24 cellular contexts compared by ENCODE assay signal in the genomic region with DNA sequence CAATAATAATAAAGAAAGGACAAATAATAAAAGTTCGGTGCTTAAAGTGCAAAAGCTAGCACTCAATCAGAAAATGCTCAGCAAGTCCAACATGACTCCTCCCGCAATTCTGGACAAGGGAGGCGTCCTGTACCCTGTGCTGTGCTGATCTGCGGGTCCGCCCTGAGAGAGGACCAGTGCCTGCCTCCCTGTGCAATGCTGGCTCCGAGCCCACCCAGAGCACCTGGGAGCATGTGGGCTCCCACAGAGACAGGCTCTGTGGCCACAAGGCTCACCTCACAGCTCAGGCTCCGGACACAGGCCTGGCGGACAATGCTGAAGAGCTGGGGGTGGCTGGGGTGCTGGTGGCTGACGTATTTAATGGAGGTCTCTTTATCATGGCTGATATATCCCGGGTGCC.
"Had no signal": no experiment of that assay in that cellular context is flagged by ENCODE, and none has a peak within 500 bp of the region (broad histone marks: within the 10 kb centered on the region; RNA-seq: fewer than 3 reads in every experiment).

No MANE protein-coding gene starts in this region.

- H3K4me3 ChIP-seq: dorsolateral prefrontal cortex, gastrocnemius medialis, lung, prostate gland, right atrium auricular region, testis, tibial artery had no signal

- H3K9me3 Mint-ChIP-seq: memory B cell; natural killer cell; neural crest cell; stimulated activated memory B cell treated with anti-CD40 and anti-IgM and Interleukin-4, amounts not matched to agents 10 μg/mL and 1 μg/mL and 100 μg/mL, for 72 hours; type B pancreatic cell had no signal

- H3K27me3 Mint-ChIP-seq: memory B cell; stimulated activated memory B cell treated with anti-CD40 and anti-IgM and Interleukin-4, amounts not matched to agents 10 μg/mL and 1 μg/mL and 100 μg/mL, for 72 hours; type B pancreatic cell had no signal

- H3K27ac Mint-ChIP-seq: memory B cell, natural killer cell, type B pancreatic cell had no signal

- H3K4me1 Mint-ChIP-seq: memory B cell; neural crest cell; stimulated activated memory B cell treated with anti-CD40 and anti-IgM and Interleukin-4, amounts not matched to agents 10 μg/mL and 1 μg/mL and 100 μg/mL, for 72 hours had no signal

- H3K9me3 ChIP-seq: gastrocnemius medialis, neutrophil, prostate gland, right atrium auricular region, testis, tibial artery had no signal

- H2AFZ ChIP-seq: parathyroid adenoma had no signal

- FAIRE-seq: colon, keratinocyte had no signal

- H3K4me3 Mint-ChIP-seq: memory B cell; natural killer cell; neural crest cell; stimulated activated memory B cell treated with anti-CD40 and anti-IgM and Interleukin-4, amounts not matched to agents 10 μg/mL and 1 μg/mL and 100 μg/mL, for 72 hours; type B pancreatic cell had no signal

- ATAC-seq: esophagus mucosa; gastrocnemius medialis; left lobe of liver; natural killer cell; sciatic nerve; stimulated activated memory B cell treated with anti-CD40 and anti-IgM and Interleukin-4, amounts not matched to agents 10 μg/mL and 1 μg/mL and 100 μg/mL, for 72 hours; stimulated activated naive CD8-positive, alpha-beta T cell treated with anti-CD3 and anti-CD28 coated beads, Interleukin-15, Interleukin-2, amounts not matched to agents 100 U/mL and 50 U/mL, for 24 hours had no signal

- H3K9ac ChIP-seq: parathyroid adenoma had no signal

- H3K27ac ChIP-seq: gastrocnemius medialis, neutrophil, parathyroid adenoma, prostate gland, right atrium auricular region, testis, tibial artery had no signal

- DNase-seq: dorsolateral prefrontal cortex; effector CD4-positive, alpha-beta T cell; foreskin fibroblast; gastrocnemius medialis; head of caudate nucleus; natural killer cell; stimulated activated CD4-positive, alpha-beta T cell treated with anti-CD3 and anti-CD28 coated beads, Interleukin-4, amount 100 ng/mL, for 4 hours; stimulated activated naive CD8-positive, alpha-beta T cell treated with anti-CD3 and anti-CD28 coated beads, Interleukin-15, Interleukin-2, amounts not matched to agents 100 U/mL and 50 U/mL, for 24 hours; testis; tibial artery had no signal

- H3K27me3 ChIP-seq: dorsolateral prefrontal cortex, gastrocnemius medialis, neutrophil, right atrium auricular region, testis, tibial artery had no signal
